In the genomic region with DNA sequence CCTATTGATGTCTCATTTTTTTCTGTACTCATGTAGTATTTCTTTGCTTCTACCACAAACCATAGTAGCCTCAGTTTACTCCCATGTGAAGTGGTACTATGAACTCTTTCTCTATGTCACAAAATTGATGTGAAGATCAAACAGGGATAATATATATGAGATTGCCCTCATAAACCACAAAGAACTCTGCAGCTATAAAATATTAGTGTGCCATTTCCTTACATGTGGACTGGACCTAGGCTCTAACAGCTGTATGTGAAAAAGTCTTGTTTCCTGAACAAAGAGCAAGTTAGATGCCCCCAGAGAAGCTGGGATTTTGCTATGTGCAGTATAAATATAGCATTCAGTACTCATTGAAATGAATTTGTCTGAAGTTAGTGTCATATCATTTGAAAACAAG, we compare ENCODE assay signal across 19 cellular contexts.
DNase-seq lines count a peak whose midpoint lies in the region; ATAC-seq, FAIRE-seq and TF ChIP-seq lines count a peak whose summit lies in the region.
"Had no signal": no experiment of that assay in that cellular context is flagged by ENCODE, and none has a peak within 500 bp of the region (broad histone marks: within the 10 kb centered on the region; RNA-seq: fewer than 3 reads in every experiment).

No MANE protein-coding gene starts in this region.

- H3K27me3 ChIP-seq in Loucy (ENCODE audit: insufficient read depth, low read length, poor library complexity, severe bottlenecking) (no peaks in the 10 kb centered on the region), small intestine (ENCODE audit: control insufficient read depth in 2 of 2, insufficient read depth in 2 of 2, low read length in 2 of 2) (no peaks in the 10 kb centered on the region)
- H3K27me3 ChIP-seq: BLaER1 had no signal

- H4K20me1 ChIP-seq in Loucy (ENCODE audit: insufficient read depth, low read length, poor library complexity, severe bottlenecking) = no peaks in the 10 kb centered on the region
- H4K20me1 ChIP-seq: BLaER1 had no signal

- peaks cover 46% of the 10 kb centered on the region for H3K4me1 ChIP-seq in Loucy (ENCODE audit: insufficient read depth, low read length, poor library complexity, severe bottlenecking)
- peaks cover 7% of the 10 kb centered on the region for H3K4me1 ChIP-seq in mucosa of descending colon (ENCODE audit: low read depth)
- H3K4me1 ChIP-seq in small intestine (ENCODE audit: control insufficient read depth in 2 of 2, insufficient read depth in 1 of 2, low read depth in 1 of 2, low read length in 1 of 2) = peaks cover 0 to 2% of the 10 kb centered on the region in 2 donors
- H3K4me1 ChIP-seq: BLaER1 had no signal

- H3K27ac ChIP-seq in small intestine (ENCODE audit: low read depth in 1 of 2, low read length in 1 of 2) = no peak overlapping the region
- H3K27ac ChIP-seq: 22Rv1, BLaER1, C4-2B, GM23248 had no signal

- H3K9me2 ChIP-seq in Loucy (replicated peaks; ENCODE audit: low read depth, low read length) = no peaks in the 10 kb centered on the region

- no peaks in the 10 kb centered on the region for H3K36me3 ChIP-seq in Loucy (ENCODE audit: insufficient read depth, low read length)
- H3K36me3 ChIP-seq in mucosa of descending colon (ENCODE audit: low read depth) = no peaks in the 10 kb centered on the region
- H3K36me3 ChIP-seq in small intestine (ENCODE audit: control insufficient read depth in 2 of 2, insufficient read depth in 2 of 2, low read length in 2 of 2) = no peaks in the 10 kb centered on the region
- H3K36me3 ChIP-seq: BLaER1 had no signal

- intact Hi-C loops in mucosa of descending colon (cut with DNase I, micrococcal nuclease) = no loop called here

- DNase-seq in mucosa of descending colon = no peak
- DNase-seq in small intestine = peak; percentile 31
- no peak for DNase-seq in stimulated activated naive CD4-positive, alpha-beta T cell treated with Interleukin-2 at 50 U/mL for 16 hours (lab: John Stamatoyannopoulos, UW)
- DNase-seq in NCI-H1417 (lab: John Stamatoyannopoulos, UW) = no peak
- DNase-seq: Caco-2; CD4-positive, CD25-positive, alpha-beta regulatory T cell; CD8-positive, alpha-beta T cell; DMS79; GDM1; H7 had no signal

- no peaks in the 10 kb centered on the region for H3K79me2 ChIP-seq in Loucy (ENCODE audit: insufficient read depth, low read length)

- no peak overlapping the region for H2AFZ ChIP-seq in Loucy (ENCODE audit: low read length)
- H2AFZ ChIP-seq: GM23248 had no signal

- H3K9ac ChIP-seq in Loucy (ENCODE audit: low read depth, low read length, poor library complexity, severe bottlenecking) = no peak overlapping the region
- H3K9ac ChIP-seq: BLaER1, GM23248 had no signal

- H3K4me2 ChIP-seq in Loucy (ENCODE audit: low read depth, low read length, poor library complexity, severe bottlenecking) = peak overlapping the region; percentile 30
- H3K4me2 ChIP-seq: BLaER1 had no signal

- peaks cover 6% of the 10 kb centered on the region; the same call in 1 of the 2 replicates for H3F3A ChIP-seq in Loucy (ENCODE audit: low read depth)

- H3K9me3 ChIP-seq in Loucy (ENCODE audit: insufficient read depth, low read depth, low read length) (no peaks in the 10 kb centered on the region), mucosa of descending colon (no peaks in the 10 kb centered on the region), small intestine (ENCODE audit: control insufficient read depth, low read depth) (no peaks in the 10 kb centered on the region)
- H3K9me3 ChIP-seq: BLaER1, Caco-2 had no signal

- TF ChIP-seq CTCF in Loucy (conservative IDR thresholded peaks at IDR 0.05; ENCODE audit: low read length) (no peak), mucosa of descending colon (IDR thresholded peaks at IDR 0.05) (no peak)

- peak; percentile 73 for ATAC-seq in mucosa of descending colon
- ATAC-seq in HG02870 (IDR thresholded peaks at IDR 0.05; ENCODE audit: unreplicated experiment) = no peak
- ATAC-seq: CD8-positive, alpha-beta T cell; GM12878 had no signal

- no peak for FAIRE-seq in small intestine (lab: Jason Lieb, UNC)
- FAIRE-seq: A204.1, GM12878, H1 had no signal

- H3K4me3 ChIP-seq in Loucy (ENCODE audit: low read length, poor library complexity, severe bottlenecking) = peak overlapping the region; percentile 35
- H3K4me3 ChIP-seq in mucosa of descending colon = no peak overlapping the region
- no peak overlapping the region for H3K4me3 ChIP-seq in small intestine (ENCODE audit: low read depth in 1 of 2, low read length in 2 of 2)
- H3K4me3 ChIP-seq: BLaER1, GM12878, GM23248 had no signal
